25 cellular contexts compared by ENCODE assay signal in genomic region chr1:19785660-19786059, GRCh38. TPM values are rescaled to one million over a fixed set of nuclear protein-coding genes. Genes with fewer than 3 reads are reported as not detected.
DNase-seq lines count a peak whose midpoint lies in the region; ATAC-seq and TF ChIP-seq lines count a peak whose summit lies in the region.
"Had no signal": no experiment of that assay in that cellular context is flagged by ENCODE, and none has a peak within 500 bp of the region (broad histone marks: within the 10 kb centered on the region; RNA-seq: fewer than 3 reads in every experiment).

No MANE protein-coding gene starts in this region.

- intact Hi-C loops in breast epithelium (cut with DNase I; ENCODE audit: low total_unique reads): no loop called here

- no CpG with 5 or more reads among the region's 4 CpGs for WGBS in trophoblast cell (ENCODE audit: extremely low coverage, insufficient coverage, insufficient read length)

- H4K12ac ChIP-seq in trophoblast cell (ENCODE audit: low read depth, low read length): no peak overlapping the region

- no peak overlapping the region for H4K91ac ChIP-seq in trophoblast cell (ENCODE audit: low read depth, low read length)

- H3K18ac ChIP-seq in trophoblast cell (ENCODE audit: low read length): no peak overlapping the region

- no peak overlapping the region for H2BK12ac ChIP-seq in trophoblast cell (ENCODE audit: low read length)

- H2BK120ac ChIP-seq in trophoblast cell (ENCODE audit: insufficient read depth, low read length, poor library complexity): no peak overlapping the region

- H2BK5ac ChIP-seq in trophoblast cell (ENCODE audit: low read depth, low read length, poor library complexity): peak overlapping the region; percentile 0

- H4K20me1 ChIP-seq in BLaER1 treated with 17β-estradiol and CSF1 and Interleukin-3, amounts not matched to agents 10 nM and 100 nM: no peaks in the 10 kb centered on the region

- ATAC-seq in HG03457 (IDR thresholded peaks at IDR 0.05; ENCODE audit: unreplicated experiment): no peak
- ATAC-seq: GM12878, PC-3 had no signal

- peaks cover 14 to 54% (median 39%) of the 10 kb centered on the region in 10 experiments for H3K4me1 ChIP-seq in BLaER1 treated with 17β-estradiol and CSF1 and Interleukin-3, amounts not matched to agents 10 nM and 100 nM
- H3K4me1 ChIP-seq in trophoblast cell (ENCODE audit: control insufficient read depth in 1 of 2, insufficient read depth in 2 of 2, low read length in 2 of 2) (peaks cover 18 to 19% of the 10 kb centered on the region in 2 experiments), breast epithelium (no peaks in the 10 kb centered on the region)

- no peak overlapping the region for H3K9ac ChIP-seq in BLaER1 treated with 17β-estradiol and CSF1 and Interleukin-3, amounts not matched to agents 10 nM and 100 nM
- no peak overlapping the region for H3K9ac ChIP-seq in trophoblast cell (ENCODE audit: low read length)

- H3K23ac ChIP-seq in trophoblast cell (ENCODE audit: low read length): no peak overlapping the region

- in situ Hi-C loops in brain microvascular endothelial cell (cut with HindIII; ENCODE audit: low pct_ligation_motif_present, low sequenced_read_pairs): no loop called here

- H3K27me3 ChIP-seq in BLaER1 treated with 17β-estradiol and CSF1 and Interleukin-3, amounts not matched to agents 10 nM and 100 nM: no peaks in the 10 kb centered on the region
- H3K27me3 ChIP-seq in brain microvascular endothelial cell (replicated peaks): no peaks in the 10 kb centered on the region
- H3K27me3 ChIP-seq in trophoblast cell (ENCODE audit: insufficient read depth, low read length): no peaks in the 10 kb centered on the region
- no peaks in the 10 kb centered on the region for H3K27me3 ChIP-seq in breast epithelium

- H2AK5ac ChIP-seq in trophoblast cell (ENCODE audit: low read length): no peak overlapping the region

- no peak overlapping the region for H3K4ac ChIP-seq in trophoblast cell (ENCODE audit: low read depth, low read length)

- no peak overlapping the region for H4K8ac ChIP-seq in trophoblast cell (ENCODE audit: low read depth, low read length)

- TF ChIP-seq POLR2A in breast epithelium (IDR thresholded peaks at IDR 0.05): no peak

- peaks cover 4% of the 10 kb centered on the region for H3K79me1 ChIP-seq in trophoblast cell (ENCODE audit: low read length)

- H3K14ac ChIP-seq in trophoblast cell (ENCODE audit: low read length): no peak overlapping the region

- no peaks in the 10 kb centered on the region for H3K79me2 ChIP-seq in trophoblast cell (ENCODE audit: control insufficient read depth, insufficient read depth, low read length, poor library complexity)

- H3K4me2 ChIP-seq in BLaER1 treated with 17β-estradiol and CSF1 and Interleukin-3, amounts not matched to agents 10 nM and 100 nM: peak overlapping the region; percentile 20 to 87 (median 63)
- no peak overlapping the region for H3K4me2 ChIP-seq in trophoblast cell (ENCODE audit: low read length)

- H3K27ac ChIP-seq in BLaER1 treated with 17β-estradiol and CSF1 and Interleukin-3, amounts not matched to agents 10 nM and 100 nM: no peak overlapping the region
- H3K27ac ChIP-seq in brain microvascular endothelial cell (no peak overlapping the region), trophoblast cell (ENCODE audit: low read depth, low read length) (peak overlapping the region; percentile 59), breast epithelium (no peak overlapping the region)
- H3K27ac ChIP-seq: C4-2B had no signal

- DNase-seq in NCI-H226 (peak; percentile 31), brain microvascular endothelial cell (no peak), trophoblast cell (peak; percentile 27 to 50), breast epithelium (ENCODE audit: low spot score in 2 of 2) (no peak), DMS53 (lab: John Stamatoyannopoulos, UW) (no peak)
- DNase-seq in stimulated activated CD8-positive, alpha-beta memory T cell treated with anti-CD3 and anti-CD28 coated beads, Interleukin-4, amount 100 ng/mL, for 48 hours: no peak
- DNase-seq: 8988T; CD8-positive, alpha-beta memory T cell; H9; Karpas-422; MV-4-11; NCI-H1694; NCI-H2081; NCI-H2171; NCI-H526 treated with DMSO at 0.1 percent for 48 hours; PC-3; RPMI8226; SHP77; SW 1271 had no signal

- no peak overlapping the region for H3K4me3 ChIP-seq in BLaER1 treated with 17β-estradiol and CSF1 and Interleukin-3, amounts not matched to agents 10 nM and 100 nM
- no peak overlapping the region for H3K4me3 ChIP-seq in brain microvascular endothelial cell (ENCODE audit: low read depth, low read length)
- no peak overlapping the region for H3K4me3 ChIP-seq in trophoblast cell (ENCODE audit: low read depth, low read length)
- H3K4me3 ChIP-seq in breast epithelium: no peak overlapping the region
- H3K4me3 ChIP-seq: GM12878 had no signal

- H3K36me3 ChIP-seq in BLaER1 treated with 17β-estradiol and CSF1 and Interleukin-3, amounts not matched to agents 10 nM and 100 nM: peaks cover 7 to 42% (median 25%) of the 10 kb centered on the region in 11 experiments; a peak in 18 of 22 replicates
- H3K36me3 ChIP-seq in brain microvascular endothelial cell (replicated peaks) (no peaks in the 10 kb centered on the region), trophoblast cell (ENCODE audit: control insufficient read depth in 1 of 2, insufficient read depth in 2 of 2, low read length in 2 of 2) (no peaks in the 10 kb centered on the region), breast epithelium (no peaks in the 10 kb centered on the region)

- peak; percentile 7 for TF ChIP-seq CTCF in brain microvascular endothelial cell (IDR thresholded peaks at IDR 0.05; ENCODE audit: low read depth, low read length, missing control alignments)
- no peak for TF ChIP-seq CTCF in breast epithelium (IDR thresholded peaks at IDR 0.05)

- H2AFZ ChIP-seq in trophoblast cell (ENCODE audit: insufficient read depth, low read length, poor library complexity): no peak overlapping the region

- peaks cover 2 to 15% (median 4%) of the 10 kb centered on the region in 11 experiments; a peak in 18 of 22 replicates for H3K9me3 ChIP-seq in BLaER1 treated with 17β-estradiol and CSF1 and Interleukin-3, amounts not matched to agents 10 nM and 100 nM (replicated peaks in 1 of 11)
- no peaks in the 10 kb centered on the region for H3K9me3 ChIP-seq in trophoblast cell (ENCODE audit: insufficient read depth, low read depth, low read length)
- H3K9me3 ChIP-seq in breast epithelium: no peaks in the 10 kb centered on the region

RNA-seq across cellular contexts. Expression of gene TMCO4, which starts 14.1 kb away (rescaled TPM):
- polyA plus RNA-seq in trophoblast cell (2013): 5.0 and 5.7 TPM in 2 replicates
- total RNA-seq in breast epithelium: 10 to 100 TPM; 26.7 to 44.2 (median 34.1) TPM

RNA-seq across cellular contexts. Expression of gene RNF186, which starts 29.4 kb away (rescaled TPM):
- not detected in 2 replicates for polyA plus RNA-seq in trophoblast cell (2013)
- total RNA-seq in breast epithelium: 1 to 10 TPM in 1 of 3 donors, under 1 TPM in 1, not detected in 1; 0.44 to 4.3 TPM
- total RNA-seq: CD8-positive, alpha-beta memory T cell; GM12878; H9; M059J had no signal
- polyA plus RNA-seq: CD8-positive, alpha-beta memory T cell; GM12878; IgD-negative memory B cell had no signal

Comparison
In these comparisons a context has a peak if more than half of its experiments do, and no peak if none do; other contexts are left out.
1. DNase-seq: peak in NCI-H226 (single experiment) and trophoblast cell (2 of 2); none in brain microvascular endothelial cell (single experiment), stimulated activated CD8-positive, alpha-beta memory T cell treated with anti-CD3 and anti-CD28 coated beads, Interleukin-4, amount 100 ng/mL, for 48 hours (single experiment), breast epithelium (0 of 2) and DMS53 (single experiment).